ENCODE assay signal across 8 cellular contexts in the genomic region with DNA sequence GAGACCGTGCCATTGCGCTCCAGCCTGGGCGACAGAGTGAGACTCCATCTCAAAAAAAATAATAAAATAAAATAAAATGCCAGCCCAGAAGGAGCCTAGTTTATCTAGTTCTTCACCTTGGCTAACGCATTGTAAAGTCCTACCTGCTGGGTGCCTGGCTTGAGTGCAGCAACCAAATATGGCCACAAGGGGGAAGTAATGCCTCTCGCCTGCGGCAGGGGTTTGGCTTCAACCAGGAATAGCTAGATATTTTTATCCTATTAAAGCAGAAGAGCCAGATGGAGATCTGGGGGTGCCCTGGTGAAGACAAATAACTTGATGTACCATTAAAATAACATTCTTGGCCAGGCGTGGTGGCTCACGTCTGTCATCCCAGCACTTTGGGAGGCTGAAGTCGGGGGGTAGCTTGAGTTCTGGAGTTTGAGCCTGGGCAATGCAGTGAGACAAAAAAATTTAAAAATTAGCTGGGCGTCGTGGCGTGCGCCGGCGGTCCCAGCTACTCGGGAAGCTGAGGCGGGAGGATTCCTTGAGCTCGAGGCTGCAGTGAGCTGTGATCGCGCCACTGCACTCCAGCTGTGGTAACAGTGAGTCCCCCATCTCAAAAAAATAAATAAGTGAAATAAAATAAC. TPM values are rescaled to one million over a fixed set of nuclear protein-coding genes. Genes with fewer than 3 reads are reported as not detected.
DNase-seq lines count a peak whose midpoint lies in the region; ATAC-seq, FAIRE-seq and TF ChIP-seq lines count a peak whose summit lies in the region.

No MANE protein-coding gene starts in this region.

- no peaks in the 10 kb centered on the region for H3K4me1 ChIP-seq in CD8-positive, alpha-beta T cell (ENCODE audit: insufficient read depth, low read length)
- peaks cover 2% of the 10 kb centered on the region for H3K4me1 ChIP-seq in NT2/D1 (ENCODE audit: insufficient read depth, insufficient read length)

- H3K27ac ChIP-seq in CD8-positive, alpha-beta T cell (ENCODE audit: low read depth, low read length): no peak overlapping the region

- H3K36me3 ChIP-seq in CD8-positive, alpha-beta T cell (ENCODE audit: insufficient read depth, low read length): no peaks in the 10 kb centered on the region
- H3K36me3 ChIP-seq in NT2/D1 (ENCODE audit: insufficient read depth, insufficient read length, low read length): no peaks in the 10 kb centered on the region

- POLR2A ChIA-PET in CD8-positive, alpha-beta T cell (lab: Charles Lee): interaction anchor here (0.7 to 1.9 kb wide), 4 partner anchors 11 to 42 kb away, joined by 3 to 19 read pairs (median 4); no protein-coding TSS in a partner anchor

- H3K9me3 Mint-ChIP-seq in CD8-positive, alpha-beta T cell: no peaks in the 10 kb centered on the region

- H3K27me3 Mint-ChIP-seq in CD8-positive, alpha-beta T cell (ENCODE audit: low read depth): peaks cover 16% of the 10 kb centered on the region

- H3K4me1 Mint-ChIP-seq in CD8-positive, alpha-beta T cell (ENCODE audit: low read depth): peaks cover 2% of the 10 kb centered on the region

- no peak overlapping the region for H3K9ac ChIP-seq in NT2/D1 (ENCODE audit: insufficient read length, low read depth)

- H3K27me3 ChIP-seq in CD8-positive, alpha-beta T cell (ENCODE audit: insufficient read depth, low read length): no peaks in the 10 kb centered on the region
- H3K27me3 ChIP-seq in NT2/D1 (ENCODE audit: insufficient read depth, insufficient read length): no peaks in the 10 kb centered on the region

- no peak overlapping the region for H3K4me3 Mint-ChIP-seq in CD8-positive, alpha-beta T cell

- H3K9me3 ChIP-seq in CD8-positive, alpha-beta T cell (ENCODE audit: low read length): no peaks in the 10 kb centered on the region
- H3K9me3 ChIP-seq in NT2/D1 (ENCODE audit: insufficient read depth, low read length): no peaks in the 10 kb centered on the region

- peak; percentile 99 for TF ChIP-seq CTCF in CD8-positive, alpha-beta T cell (IDR thresholded peaks at IDR 0.05)

- peak; percentile 95 for ATAC-seq in CD8-positive, alpha-beta T cell
- ATAC-seq in GM18907 (IDR thresholded peaks at IDR 0.05; ENCODE audit: unreplicated experiment): no peak

- no peak overlapping the region for H3K4me3 ChIP-seq in CD8-positive, alpha-beta T cell (ENCODE audit: low read depth, low read length)
- no peak overlapping the region for H3K4me3 ChIP-seq in NT2/D1 (ENCODE audit: insufficient read length, low read depth)

- no peak overlapping the region for H3K27ac Mint-ChIP-seq in CD8-positive, alpha-beta T cell

- CTCF ChIA-PET in CD8-positive, alpha-beta T cell (lab: Charles Lee): interaction anchor here (0.5 to 10.1 kb wide), 45 partner anchors 10 to 367 kb away, joined by 3 to 351 read pairs (median 4); a partner anchor contains a TSS

- H3K36me3 Mint-ChIP-seq in CD8-positive, alpha-beta T cell: no peaks in the 10 kb centered on the region

- DNase-seq in CD8-positive, alpha-beta T cell: peak; percentile 53 to 80 (median 68)
- DNase-seq in HuH-7 (ENCODE audit: low spot score) (peak; percentile 73), NT2/D1 (ENCODE audit: low read depth, low spot score) (peak; percentile 66), midbrain (lab: John Stamatoyannopoulos, UW) (peak; percentile 86)
- peak in 2 of 3 experiments; percentile 12 to 29 for DNase-seq in activated CD8-positive, alpha-beta memory T cell treated with anti-CD3 and anti-CD28 coated beads for 48 hours (ENCODE audit: low read depth in 2 of 3, low spot score in 2 of 3)
- DNase-seq in stimulated activated CD8-positive, alpha-beta memory T cell treated with anti-CD3 and anti-CD28 coated beads, Interleukin-2, amount 100 ng/mL, for 48 hours (ENCODE audit: low read depth in 2 of 2): peak; percentile 28 to 37

- intact Hi-C loops in CD8-positive, alpha-beta T cell (cut with DNase I, micrococcal nuclease): loop anchor here (1.0 to 5.0 kb wide), 4 partner anchors 35 to 306 kb away; no protein-coding TSS in a partner anchor

- FAIRE-seq in endometrium (lab: Jason Lieb, UNC): peak; percentile 46

RNA-seq across cellular contexts. Expression of a gene that starts 20.6 kb away (rescaled TPM):
- 10 to 100 TPM; 23.1 to 25.7 TPM for total RNA-seq in CD8-positive, alpha-beta T cell

RNA-seq across cellular contexts. Expression of a gene that starts 27.9 kb away (rescaled TPM):
- 10 to 100 TPM; 18.4 to 18.8 TPM for total RNA-seq in CD8-positive, alpha-beta T cell

Comparison
In these comparisons a context has a peak if more than half of its experiments do, and no peak if none do; other contexts are left out.
1. DNase-seq: peak in every context shown above with its lines; median percentile 86 in midbrain; 73 in HuH-7; 68 in CD8-positive, alpha-beta T cell; 66 in NT2/D1; 32 in stimulated activated CD8-positive, alpha-beta memory T cell treated with anti-CD3 and anti-CD28 coated beads, Interleukin-2, amount 100 ng/mL, for 48 hours; 20 in activated CD8-positive, alpha-beta memory T cell treated with anti-CD3 and anti-CD28 coated beads for 48 hours.